Comparison of ENCODE assay signal across 12 cellular contexts in genomic region chr20:11687546-11688292, GRCh38.
DNase-seq lines count a peak whose midpoint lies in the region; ATAC-seq, FAIRE-seq and TF ChIP-seq lines count a peak whose summit lies in the region.
"Had no signal": no experiment of that assay in that cellular context is flagged by ENCODE, and none has a peak within 500 bp of the region (broad histone marks: within the 10 kb centered on the region; RNA-seq: fewer than 3 reads in every experiment).

No MANE protein-coding gene starts in this region.

- in situ Hi-C loops in HepG2 (cut with HindIII; ENCODE audit: extremely low pct_ligation_motif_present, low pct_unique_long_range_greater_than_20kb), result no loop called here

- no peaks in the 10 kb centered on the region for H3K36me3 Mint-ChIP-seq in brain

- POLR2A ChIA-PET in HepG2 (lab: Yijun Ruan, JAX), result no interaction called here

- H4K20me1 ChIP-seq in HepG2 (ENCODE audit: insufficient read depth, low read length), result no peaks in the 10 kb centered on the region

- H3K36me3 ChIP-seq in HepG2 (replicated peaks in 1 of 2; ENCODE audit: control insufficient read depth in 1 of 2, insufficient read depth in 2 of 2, low read length in 2 of 2), result no peaks in the 10 kb centered on the region
- no peaks in the 10 kb centered on the region for H3K36me3 ChIP-seq in stomach smooth muscle (ENCODE audit: control insufficient read depth in 2 of 2, insufficient read depth in 2 of 2, low read length in 2 of 2)

- H3K4me1 ChIP-seq in HepG2 (ENCODE audit: insufficient read depth, low read length) (peaks cover 16% of the 10 kb centered on the region), stomach smooth muscle (ENCODE audit: control insufficient read depth, insufficient read depth, low read length) (peaks cover 8% of the 10 kb centered on the region)

- 11% methylated on average over 7 of the region's 7 CpGs for WGBS in HepG2 (ENCODE audit: low lambda C conversion rate)

- H3K9ac ChIP-seq in HepG2 (ENCODE audit: insufficient read depth, low read depth, low read length) (no peak overlapping the region), stomach smooth muscle (ENCODE audit: low read length in 2 of 2) (no peak overlapping the region)

- H3K4me1 Mint-ChIP-seq in brain, result peaks cover 19% of the 10 kb centered on the region

- H3K9me3 ChIP-seq in HepG2 (ENCODE audit: low read length) (no peaks in the 10 kb centered on the region), stomach smooth muscle (ENCODE audit: control insufficient read depth in 2 of 2, low read length in 2 of 2) (peaks cover 0 to 2% of the 10 kb centered on the region in 2 donors)

- FAIRE-seq in HepG2 (lab: Jason Lieb, UNC), result peak; percentile 47

- TF ChIP-seq RAD21 in HepG2 (CRISPR knock-in tag; IDR thresholded peaks at IDR 0.05), result no peak

- H3K4me3 ChIP-seq in HepG2 (replicated peaks in 1 of 3; ENCODE audit: insufficient read depth in 1 of 3, low read depth in 2 of 3, low read length in 3 of 3) (no peak overlapping the region), stomach smooth muscle (ENCODE audit: low read length in 2 of 2) (peak overlapping the region; percentile 59 to 74)

- TF ChIP-seq EP300 in HepG2 (IDR thresholded peaks at IDR 0.05; ENCODE audit: low read depth in 2 of 2, low read length in 2 of 2) (peak in 1 of 2 experiments; percentile 78; a peak in 2 of 4 replicates), HepG2 (CRISPR knock-in tag; IDR thresholded peaks at IDR 0.05; ENCODE audit: borderline replicate concordance) (peak; percentile 20; the same call in 1 of the 2 replicates)

- H3K79me2 ChIP-seq in HepG2 (ENCODE audit: insufficient read depth, low read length), result no peaks in the 10 kb centered on the region

- CTCF ChIA-PET in HepG2 (lab: Yijun Ruan, JAX; ENCODE audit: low intra/inter-chr PET ratio, low total read pairs), result no interaction called here

- H3K27me3 Mint-ChIP-seq in brain, result peaks cover 12% of the 10 kb centered on the region

- BruUV-seq in HepG2 (replicated peaks; lab: Mats Ljungman, UMichigan), result no TSS peak

- DNase-seq in NCI-H1105 treated with DMSO at 0.1 percent for 48 hours (lab: John Stamatoyannopoulos, UW) (peak; percentile 41), NCI-H1105 (lab: John Stamatoyannopoulos, UW) (no peak), HepG2 (ENCODE audit: low spot score) (peak; percentile 84), Right ventricle myocardium superior (no peak)
- no peak for DNase-seq in activated effector memory CD4-positive, alpha-beta T cell treated with anti-CD3 and anti-CD28 coated beads, Interleukin-2, amount 50 U/mL, for 16 hours
- DNase-seq: 8988T; DMS79 treated with DMSO at 0.1 percent for 48 hours; effector memory CD4-positive, alpha-beta T cell; stimulated activated naive CD4-positive, alpha-beta T cell treated with Interleukin-2 at 50 U/mL for 16 hours had no signal

- TF ChIP-seq CTCF in brain (conservative IDR thresholded peaks at IDR 0.05), result no peak
- TF ChIP-seq CTCF in HepG2 (CRISPR knock-in tag; IDR thresholded peaks at IDR 0.05), result no peak

- ATAC-seq in HepG2 (peak; percentile 98), Right ventricle myocardium superior (ENCODE audit: poor library complexity) (no peak), HG02623 (IDR thresholded peaks at IDR 0.05; ENCODE audit: unreplicated experiment) (no peak)

- intact Hi-C loops in HepG2 (cut with micrococcal nuclease; ENCODE audit: unreplicated experiment) (no loop called here), Right ventricle myocardium superior (cut with DNase I) (no loop called here)

- H3K27me3 ChIP-seq in HepG2 (ENCODE audit: control insufficient read depth in 1 of 2, insufficient read depth in 2 of 2, low read length in 2 of 2) (no peaks in the 10 kb centered on the region; a peak in 1 of 5 replicates), stomach smooth muscle (ENCODE audit: control insufficient read depth in 1 of 2, insufficient read depth in 2 of 2, low read length in 2 of 2) (no peaks in the 10 kb centered on the region)

- no peaks in the 10 kb centered on the region for H3K9me3 Mint-ChIP-seq in brain

- peak overlapping the region; percentile 29; the same call in 1 of the 2 replicates for H3K4me2 ChIP-seq in HepG2 (ENCODE audit: low read depth, low read length)

- no peak for TF ChIP-seq POLR2A in HepG2 (IDR thresholded peaks at IDR 0.05; ENCODE audit: insufficient read depth in 1 of 2, low read depth in 2 of 2, low read length in 2 of 2)

- no peak overlapping the region for H3K27ac ChIP-seq in HepG2 (ENCODE audit: extremely low read length, insufficient read depth, low read length)
- no peak overlapping the region for H3K27ac ChIP-seq in stomach smooth muscle (ENCODE audit: low read length)

- H3K4me3 Mint-ChIP-seq in brain, result peak overlapping the region; percentile 43 to 85 (median 79)

- H3K27ac Mint-ChIP-seq in brain, result peak overlapping the region in 4 of 5 experiments; percentile 71 to 92 (median 85)

- H2AFZ ChIP-seq in HepG2 (ENCODE audit: low read length), result no peak overlapping the region

TF ChIP-seq in HepG2, 621 proteins besides CTCF, POLR2A, EP300 and RAD21 (continues in another document):
- TF ChIP-seq ZNF703 (CRISPR knock-in tag; IDR thresholded peaks at IDR 0.05; ENCODE audit: borderline replicate concordance), result no peak
- TF ChIP-seq BRCA1 (CRISPR knock-in tag; IDR thresholded peaks at IDR 0.05), result no peak
- TF ChIP-seq ZNF318 (CRISPR knock-in tag; IDR thresholded peaks at IDR 0.05), result no peak
- TF ChIP-seq ZNF710 (CRISPR knock-in tag; IDR thresholded peaks at IDR 0.05; ENCODE audit: borderline replicate concordance), result peak; percentile 42; the same call in 1 of the 2 replicates
- no peak for TF ChIP-seq ZNF264 (CRISPR knock-in tag; IDR thresholded peaks at IDR 0.05)
- TF ChIP-seq ZNF274 (CRISPR knock-in tag; IDR thresholded peaks at IDR 0.05), result no peak
- TF ChIP-seq ZNF670 (CRISPR knock-in tag; IDR thresholded peaks at IDR 0.05; ENCODE audit: borderline replicate concordance), result peak; percentile 77

Comparison
In these comparisons a context has a peak if more than half of its experiments do, and no peak if none do; other contexts are left out.
1. DNase-seq: peak in NCI-H1105 treated with DMSO at 0.1 percent for 48 hours (single experiment) and HepG2 (single experiment); none in NCI-H1105 (single experiment), Right ventricle myocardium superior (single experiment) and activated effector memory CD4-positive, alpha-beta T cell treated with anti-CD3 and anti-CD28 coated beads, Interleukin-2, amount 50 U/mL, for 16 hours (single experiment).
2. H3K4me3 ChIP-seq: peak in stomach smooth muscle (2 of 2); none in HepG2 (0 of 3).